3 cellular contexts compared by ENCODE assay signal in genomic region chr1:87851490-87851889, GRCh38.
"Had no signal": no experiment of that assay in that cellular context is flagged by ENCODE, and none has a peak within 500 bp of the region (broad histone marks: within the 10 kb centered on the region; RNA-seq: fewer than 3 reads in every experiment).

No MANE protein-coding gene starts in this region.

- DNase-seq: GDM1, GF-D8 had no signal

- ATAC-seq: GM12878 had no signal

- H3K4me3 ChIP-seq: GM12878 had no signal
